Comparison of ENCODE assay signal across 2 cellular contexts in genomic region chr19:3981736-3982681, GRCh38.
TF ChIP-seq lines count a peak whose summit lies in the region.

No MANE protein-coding gene starts in this region.

TF ChIP-seq in A549, 52 proteins besides CTCF, POLR2A, EP300 and RAD21:
- TF ChIP-seq E2F6 (IDR thresholded peaks at IDR 0.05; ENCODE audit: borderline replicate concordance, low read depth) (no peak), RCOR1 (IDR thresholded peaks at IDR 0.05; ENCODE audit: low read depth, low read length) (no peak), MYC (IDR thresholded peaks at IDR 0.05; ENCODE audit: borderline replicate concordance, low read length) (no peak), ZC3H11A (IDR thresholded peaks at IDR 0.05) (no peak)
TF ChIP-seq in A549: peak in this region for 0.

TF ChIP-seq in GM23338, 12 proteins besides CTCF, POLR2A, EP300 and RAD21:
- TF ChIP-seq REST (IDR thresholded peaks at IDR 0.05; ENCODE audit: unreplicated experiment) (no peak), POLR2AphosphoS5 (IDR thresholded peaks at IDR 0.05; ENCODE audit: low read depth) (0 out of 2 replicates have a peak, but pooled peaks have one; percentile 14)
